Comparison of ENCODE assay signal across 20 cellular contexts in the genomic region with DNA sequence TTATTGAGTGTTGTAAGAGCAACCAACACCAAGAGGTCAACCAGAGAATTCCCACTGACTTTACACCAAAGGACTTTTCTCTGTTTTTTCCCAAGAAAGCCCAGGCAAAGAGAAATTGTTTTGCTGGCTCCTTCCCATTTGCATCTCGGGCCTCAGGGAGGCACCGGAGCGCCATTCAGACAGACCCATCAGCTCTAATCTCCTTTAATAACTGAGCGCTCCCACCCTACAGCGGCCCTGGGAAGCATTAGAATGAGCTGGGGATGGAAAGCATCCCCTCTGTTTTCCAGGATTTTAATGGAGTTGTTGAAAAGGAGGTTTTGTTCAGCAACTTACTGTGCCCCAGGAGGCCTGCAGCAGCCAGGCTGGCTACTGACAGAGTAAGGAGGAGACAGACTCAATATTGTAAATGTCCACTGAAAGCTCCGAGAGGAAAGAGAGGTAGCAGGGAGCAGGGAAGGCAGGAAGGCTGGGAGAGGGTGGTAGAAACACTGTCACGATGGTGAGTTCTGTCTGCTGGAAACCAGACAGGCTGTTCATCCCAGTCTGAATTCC.
"Had no signal": no experiment of that assay in that cellular context is flagged by ENCODE, and none has a peak within 500 bp of the region (broad histone marks: within the 10 kb centered on the region; RNA-seq: fewer than 3 reads in every experiment).

No MANE protein-coding gene starts in this region.

- H3K27ac ChIP-seq: adrenal gland, foreskin keratinocyte, tibial artery, VCaP had no signal

- H3K4me3 Mint-ChIP-seq: activated naive CD4-positive, alpha-beta T cell treated with anti-CD3 and anti-CD28 coated beads, Interleukin-2, amount 50 U/mL, for 24 hours; dendritic cell treated with granulocyte-macrophage colony-stimulating factor and Interleukin-4, amounts not matched to agents 40 ng/mL and 50 ng/mL, for 4 days; immature natural killer cell had no signal

- H3K27me3 ChIP-seq: adrenal gland, foreskin keratinocyte, tibial artery had no signal

- H3K9me3 ChIP-seq: adrenal gland, mucosa of descending colon, tibial artery had no signal

- ATAC-seq: foreskin keratinocyte, mucosa of descending colon had no signal

- H3K27me3 Mint-ChIP-seq: dendritic cell treated with granulocyte-macrophage colony-stimulating factor and Interleukin-4, amounts not matched to agents 40 ng/mL and 50 ng/mL, for 4 days had no signal

- DNase-seq: activated CD4-positive, alpha-beta T cell treated with anti-CD3 and anti-CD28 coated beads, Interleukin-2, amount 50 U/mL, for 48 hours; activated gamma-delta T cell; adrenal gland; cerebellar nuclear complex; foreskin keratinocyte; hippocampal formation; immature natural killer cell; kidney glomerular epithelial cell; mesenchymal stem cell; mucosa of descending colon; naive B cell; stimulated activated CD4-positive, alpha-beta T cell treated with anti-CD3 and anti-CD28 coated beads, Interleukin-12 subunit alpha, Interleukin-12 subunit beta, amount 100 ng/mL, for 4 hours; stimulated activated CD4-positive, alpha-beta T cell treated with anti-CD3 and anti-CD28 coated beads, Interleukin-1b, Interleukin-23, amount 100 ng/mL, for 48 hours; stimulated activated CD8-positive, alpha-beta memory T cell treated with anti-CD3 and anti-CD28 coated beads, Interleukin-4, amount 100 ng/mL, for 48 hours; stimulated activated naive CD4-positive, alpha-beta T cell; tibial artery had no signal

- H3K36me3 ChIP-seq: adrenal gland, tibial artery had no signal

- H3K27ac Mint-ChIP-seq: activated naive CD4-positive, alpha-beta T cell treated with anti-CD3 and anti-CD28 coated beads, Interleukin-2, amount 50 U/mL, for 24 hours; dendritic cell treated with granulocyte-macrophage colony-stimulating factor and Interleukin-4, amounts not matched to agents 40 ng/mL and 50 ng/mL, for 4 days; immature natural killer cell; naive B cell had no signal

- H3K4me1 ChIP-seq: adrenal gland, foreskin keratinocyte, tibial artery had no signal

- H3K36me3 Mint-ChIP-seq: activated naive CD4-positive, alpha-beta T cell treated with anti-CD3 and anti-CD28 coated beads, Interleukin-2, amount 50 U/mL, for 24 hours; immature natural killer cell; naive B cell had no signal

- H3K9me3 Mint-ChIP-seq: activated naive CD4-positive, alpha-beta T cell treated with anti-CD3 and anti-CD28 coated beads, Interleukin-2, amount 50 U/mL, for 24 hours; dendritic cell treated with granulocyte-macrophage colony-stimulating factor and Interleukin-4, amounts not matched to agents 40 ng/mL and 50 ng/mL, for 4 days had no signal

- FAIRE-seq: bronchial epithelial cell had no signal

- H3K4me3 ChIP-seq: adrenal gland, mucosa of descending colon, tibial artery had no signal

- H3K4me1 Mint-ChIP-seq: activated naive CD4-positive, alpha-beta T cell treated with anti-CD3 and anti-CD28 coated beads, Interleukin-2, amount 50 U/mL, for 24 hours; immature natural killer cell; naive B cell had no signal
